ENCODE assay signal across 2 cellular contexts in the genomic region with DNA sequence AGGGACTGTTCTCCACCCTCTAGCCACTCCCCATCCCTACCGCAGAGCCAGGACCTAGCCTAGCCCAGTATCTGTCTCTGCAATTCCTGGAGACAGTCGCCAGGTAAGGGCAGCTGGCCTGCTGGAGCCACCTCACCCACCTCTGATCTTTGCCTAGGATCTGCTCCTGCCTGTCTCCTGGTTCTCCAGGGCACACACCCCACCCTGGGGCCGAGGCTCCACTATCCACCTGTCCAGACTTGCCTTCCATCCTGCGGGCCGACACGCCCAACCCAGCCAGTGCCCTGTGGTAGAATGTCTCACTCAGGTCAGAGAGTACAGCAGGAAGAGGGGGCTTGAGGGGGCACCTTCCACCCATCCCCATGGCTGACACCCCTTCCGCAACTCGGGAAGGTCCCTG.
TF ChIP-seq lines count a peak whose summit lies in the region.

No MANE protein-coding gene starts in this region.

TF ChIP-seq in H1, 55 proteins besides CTCF, POLR2A, EP300 and RAD21:
- no peak for TF ChIP-seq CEBPB (IDR thresholded peaks at IDR 0.05; ENCODE audit: low read depth, low read length)
- no peak for TF ChIP-seq ASH2L (IDR thresholded peaks at IDR 0.05; ENCODE audit: low read length)
- no peak for TF ChIP-seq HDAC6 (IDR thresholded peaks at IDR 0.05; ENCODE audit: low read depth, low read length)
- TF ChIP-seq, protein P1, sequence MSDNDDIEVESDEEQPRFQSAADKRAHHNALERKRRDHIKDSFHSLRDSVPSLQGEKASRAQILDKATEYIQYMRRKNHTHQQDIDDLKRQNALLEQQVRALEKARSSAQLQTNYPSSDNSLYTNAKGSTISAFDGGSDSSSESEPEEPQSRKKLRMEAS (IDR thresholded peaks at IDR 0.05) = no peak
- TF ChIP-seq SP4 (IDR thresholded peaks at IDR 0.05; ENCODE audit: low read length) = no peak
- TF ChIP-seq EZH2 (IDR thresholded peaks at IDR 0.05; ENCODE audit: low read depth, low read length, severe bottlenecking) = no peak
- no peak for TF ChIP-seq KDM4A (IDR thresholded peaks at IDR 0.05; ENCODE audit: low read depth, low read length, severe bottlenecking)
- TF ChIP-seq JUND (IDR thresholded peaks at IDR 0.05; ENCODE audit: low read length) = no peak
- no peak for TF ChIP-seq SIX5 (IDR thresholded peaks at IDR 0.05; ENCODE audit: low read depth, low read length)

TF ChIP-seq in HEK293T, 16 proteins besides CTCF, POLR2A, EP300 and RAD21:
- TF ChIP-seq HDGF (IDR thresholded peaks at IDR 0.05; ENCODE audit: borderline replicate concordance) (no peak), L3MBTL2 (conservative IDR thresholded peaks at IDR 0.05) (no peak), SP1 (IDR thresholded peaks at IDR 0.05) (no peak), SUZ12 (IDR thresholded peaks at IDR 0.05) (no peak), ZNF384 (IDR thresholded peaks at IDR 0.05) (no peak), FOXA1 (IDR thresholded peaks at IDR 0.05) (no peak), ELF4 (IDR thresholded peaks at IDR 0.05) (no peak), FOXK2 (IDR thresholded peaks at IDR 0.05) (no peak), CTBP1 (IDR thresholded peaks at IDR 0.05; ENCODE audit: borderline replicate concordance) (no peak), LEF1 (IDR thresholded peaks at IDR 0.05; ENCODE audit: borderline replicate concordance) (no peak), FOXM1 (IDR thresholded peaks at IDR 0.05; ENCODE audit: borderline replicate concordance) (no peak), NFRKB (IDR thresholded peaks at IDR 0.05) (no peak), TARDBP (IDR thresholded peaks at IDR 0.05) (no peak)
- TF ChIP-seq, protein P2, sequence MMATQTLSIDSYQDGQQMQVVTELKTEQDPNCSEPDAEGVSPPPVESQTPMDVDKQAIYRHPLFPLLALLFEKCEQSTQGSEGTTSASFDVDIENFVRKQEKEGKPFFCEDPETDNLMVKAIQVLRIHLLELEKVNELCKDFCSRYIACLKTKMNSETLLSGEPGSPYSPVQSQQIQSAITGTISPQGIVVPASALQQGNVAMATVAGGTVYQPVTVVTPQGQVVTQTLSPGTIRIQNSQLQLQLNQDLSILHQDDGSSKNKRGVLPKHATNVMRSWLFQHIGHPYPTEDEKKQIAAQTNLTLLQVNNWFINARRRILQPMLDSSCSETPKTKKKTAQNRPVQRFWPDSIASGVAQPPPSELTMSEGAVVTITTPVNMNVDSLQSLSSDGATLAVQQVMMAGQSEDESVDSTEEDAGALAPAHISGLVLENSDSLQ (IDR thresholded peaks at IDR 0.05) = no peak
